ENCODE assay signal across 29 cellular contexts in genomic region chr16:67699265-67699664, GRCh38.
"Had no signal": no experiment of that assay in that cellular context is flagged by ENCODE, and none has a peak within 500 bp of the region (broad histone marks: within the 10 kb centered on the region; RNA-seq: fewer than 3 reads in every experiment).

No MANE protein-coding gene starts in this region.

- H3K4me3 Mint-ChIP-seq: activated CD4-positive, alpha-beta memory T cell treated with anti-CD3 and anti-CD28 coated beads for 36 hours; activated CD4-positive, alpha-beta T cell treated with anti-CD3 and anti-CD28 coated beads for 36 hours; activated CD4-positive, alpha-beta T cell treated with anti-CD3 and anti-CD28 coated beads, Interleukin-2, amount 10 ng/mL, durations not matched to agents 24 days and 14 days; activated CD8-positive, alpha-beta memory T cell treated with anti-CD3 and anti-CD28 coated beads, Interleukin-2, amount 10 ng/mL, durations not matched to agents 7 days and 5 days; activated CD8-positive, alpha-beta T cell treated with anti-CD3 and anti-CD28 coated beads, Interleukin-2, amount 10 ng/mL, durations not matched to agents 7 days and 5 days; activated naive CD4-positive, alpha-beta T cell treated with anti-CD3 and anti-CD28 coated beads, Interleukin-2, amount 10 ng/mL, durations not matched to agents 7 days and 5 days; activated naive CD8-positive, alpha-beta T cell treated with anti-CD3 and anti-CD28 coated beads, Interleukin-2, amount 10 ng/mL, durations not matched to agents 7 days and 5 days; activated T-cell treated with anti-CD3 and anti-CD28 coated beads, Interleukin-2, amount 50 U/mL, for 24 hours; activated T-cell treated with anti-CD3 and anti-CD28 coated beads, Interleukin-2, amount 50 U/mL, for 72 hours; brain; central memory CD8-positive, alpha-beta T cell; dendritic cell treated with granulocyte-macrophage colony-stimulating factor and Interleukin-4, amounts not matched to agents 40 ng/mL and 50 ng/mL, for 4 days; endodermal cell had no signal

- H3K4me1 ChIP-seq: ascending aorta, breast epithelium had no signal

- H3K27me3 ChIP-seq: ascending aorta, breast epithelium, dorsolateral prefrontal cortex, esophagus muscularis mucosa, foreskin keratinocyte, gastrocnemius medialis had no signal

- ATAC-seq: activated CD4-positive, alpha-beta T cell treated with anti-CD3 and anti-CD28 coated beads for 36 hours; activated CD8-positive, alpha-beta memory T cell treated with anti-CD3 and anti-CD28 coated beads, Interleukin-2, amount 10 ng/mL, durations not matched to agents 7 days and 5 days; activated CD8-positive, alpha-beta T cell treated with anti-CD3 and anti-CD28 coated beads, Interleukin-2, amount 10 ng/mL, durations not matched to agents 7 days and 5 days; activated naive CD4-positive, alpha-beta T cell treated with anti-CD3 and anti-CD28 coated beads, Interleukin-2, amount 50 U/mL, for 72 hours; activated T-cell treated with anti-CD3 and anti-CD28 coated beads, Interleukin-2, amount 50 U/mL, for 72 hours; foreskin keratinocyte; gastrocnemius medialis had no signal

- H3K36me3 ChIP-seq: breast epithelium, cardiac muscle cell, esophagus muscularis mucosa, gastrocnemius medialis had no signal

- H3K27ac ChIP-seq: ascending aorta, breast epithelium, cardiac muscle cell, coronary artery, esophagus muscularis mucosa, foreskin keratinocyte, gastrocnemius medialis had no signal

- DNase-seq: activated CD4-positive, alpha-beta memory T cell treated with anti-CD3 and anti-CD28 coated beads for 36 hours; activated CD4-positive, alpha-beta T cell treated with anti-CD3 and anti-CD28 coated beads for 36 hours; activated CD4-positive, alpha-beta T cell treated with anti-CD3 and anti-CD28 coated beads, Interleukin-2, amount 10 ng/mL, durations not matched to agents 24 days and 14 days; activated CD4-positive, CD25-positive, alpha-beta regulatory T cell; activated CD4-positive, CD25-positive, alpha-beta regulatory T cell treated with anti-CD3 and anti-CD28 coated beads, Interleukin-2, amount 50 U/mL, for 72 hours; activated CD8-positive, alpha-beta memory T cell treated with anti-CD3 and anti-CD28 coated beads, Interleukin-2, amount 10 ng/mL, durations not matched to agents 7 days and 5 days; activated CD8-positive, alpha-beta memory T cell treated with anti-CD3 and anti-CD28 coated beads, Interleukin-2, amount 50 U/mL, for 4 hours; activated CD8-positive, alpha-beta T cell treated with anti-CD3 and anti-CD28 coated beads, Interleukin-2, amount 10 ng/mL, durations not matched to agents 7 days and 5 days; activated gamma-delta T cell; activated naive CD4-positive, alpha-beta T cell; activated naive CD4-positive, alpha-beta T cell treated with anti-CD3 and anti-CD28 coated beads, Interleukin-2, amount 10 ng/mL, durations not matched to agents 7 days and 5 days; activated naive CD8-positive, alpha-beta T cell treated with anti-CD3 and anti-CD28 coated beads, Interleukin-2, amount 10 ng/mL, durations not matched to agents 7 days and 5 days; activated T-cell treated with anti-CD3 and anti-CD28 coated beads, Interleukin-2, amount 50 U/mL, for 24 hours; activated T-cell treated with anti-CD3 and anti-CD28 coated beads, Interleukin-2, amount 50 U/mL, for 72 hours; dorsolateral prefrontal cortex; effector memory CD4-positive, alpha-beta T cell; endodermal cell; foreskin keratinocyte; gastrocnemius medialis; glutamatergic neuron had no signal

- H3K27ac Mint-ChIP-seq: activated CD4-positive, alpha-beta memory T cell treated with anti-CD3 and anti-CD28 coated beads for 36 hours; activated CD4-positive, alpha-beta T cell treated with anti-CD3 and anti-CD28 coated beads for 36 hours; activated CD4-positive, alpha-beta T cell treated with anti-CD3 and anti-CD28 coated beads, Interleukin-2, amount 10 ng/mL, durations not matched to agents 24 days and 14 days; activated CD8-positive, alpha-beta memory T cell treated with anti-CD3 and anti-CD28 coated beads, Interleukin-2, amount 10 ng/mL, durations not matched to agents 7 days and 5 days; activated CD8-positive, alpha-beta T cell treated with anti-CD3 and anti-CD28 coated beads, Interleukin-2, amount 10 ng/mL, durations not matched to agents 7 days and 5 days; activated naive CD4-positive, alpha-beta T cell treated with anti-CD3 and anti-CD28 coated beads, Interleukin-2, amount 10 ng/mL, durations not matched to agents 7 days and 5 days; activated naive CD4-positive, alpha-beta T cell treated with anti-CD3 and anti-CD28 coated beads, Interleukin-2, amount 50 U/mL, for 72 hours; activated naive CD8-positive, alpha-beta T cell treated with anti-CD3 and anti-CD28 coated beads, Interleukin-2, amount 10 ng/mL, durations not matched to agents 7 days and 5 days; activated T-cell treated with anti-CD3 and anti-CD28 coated beads, Interleukin-2, amount 50 U/mL, for 24 hours; brain; dendritic cell treated with granulocyte-macrophage colony-stimulating factor and Interleukin-4, amounts not matched to agents 40 ng/mL and 50 ng/mL, for 4 days; endodermal cell had no signal

- H3K27me3 Mint-ChIP-seq: activated CD4-positive, alpha-beta memory T cell treated with anti-CD3 and anti-CD28 coated beads for 36 hours; activated CD4-positive, alpha-beta T cell treated with anti-CD3 and anti-CD28 coated beads for 36 hours; activated CD4-positive, alpha-beta T cell treated with anti-CD3 and anti-CD28 coated beads, Interleukin-2, amount 10 ng/mL, durations not matched to agents 24 days and 14 days; activated CD8-positive, alpha-beta memory T cell treated with anti-CD3 and anti-CD28 coated beads, Interleukin-2, amount 10 ng/mL, durations not matched to agents 7 days and 5 days; activated naive CD4-positive, alpha-beta T cell treated with anti-CD3 and anti-CD28 coated beads, Interleukin-2, amount 10 ng/mL, durations not matched to agents 7 days and 5 days; activated naive CD8-positive, alpha-beta T cell treated with anti-CD3 and anti-CD28 coated beads, Interleukin-2, amount 10 ng/mL, durations not matched to agents 7 days and 5 days; activated T-cell treated with anti-CD3 and anti-CD28 coated beads, Interleukin-2, amount 50 U/mL, for 24 hours; brain; central memory CD8-positive, alpha-beta T cell; dendritic cell treated with granulocyte-macrophage colony-stimulating factor and Interleukin-4, amounts not matched to agents 40 ng/mL and 50 ng/mL, for 4 days had no signal

- H3K4me3 ChIP-seq: ascending aorta, breast epithelium, cardiac muscle cell, coronary artery, dorsolateral prefrontal cortex, esophagus muscularis mucosa, gastrocnemius medialis had no signal

- H3K9me3 Mint-ChIP-seq: activated CD4-positive, alpha-beta memory T cell treated with anti-CD3 and anti-CD28 coated beads for 36 hours; activated CD4-positive, alpha-beta T cell treated with anti-CD3 and anti-CD28 coated beads, Interleukin-2, amount 10 ng/mL, durations not matched to agents 24 days and 14 days; activated naive CD4-positive, alpha-beta T cell treated with anti-CD3 and anti-CD28 coated beads, Interleukin-2, amount 10 ng/mL, durations not matched to agents 7 days and 5 days; activated naive CD4-positive, alpha-beta T cell treated with anti-CD3 and anti-CD28 coated beads, Interleukin-2, amount 50 U/mL, for 72 hours; activated naive CD8-positive, alpha-beta T cell treated with anti-CD3 and anti-CD28 coated beads, Interleukin-2, amount 10 ng/mL, durations not matched to agents 7 days and 5 days; activated T-cell treated with anti-CD3 and anti-CD28 coated beads, Interleukin-2, amount 50 U/mL, for 24 hours; central memory CD8-positive, alpha-beta T cell; dendritic cell treated with granulocyte-macrophage colony-stimulating factor and Interleukin-4, amounts not matched to agents 40 ng/mL and 50 ng/mL, for 4 days had no signal

- H3K9me3 ChIP-seq: ascending aorta, breast epithelium, esophagus muscularis mucosa, gastrocnemius medialis had no signal
